In the genomic region with DNA sequence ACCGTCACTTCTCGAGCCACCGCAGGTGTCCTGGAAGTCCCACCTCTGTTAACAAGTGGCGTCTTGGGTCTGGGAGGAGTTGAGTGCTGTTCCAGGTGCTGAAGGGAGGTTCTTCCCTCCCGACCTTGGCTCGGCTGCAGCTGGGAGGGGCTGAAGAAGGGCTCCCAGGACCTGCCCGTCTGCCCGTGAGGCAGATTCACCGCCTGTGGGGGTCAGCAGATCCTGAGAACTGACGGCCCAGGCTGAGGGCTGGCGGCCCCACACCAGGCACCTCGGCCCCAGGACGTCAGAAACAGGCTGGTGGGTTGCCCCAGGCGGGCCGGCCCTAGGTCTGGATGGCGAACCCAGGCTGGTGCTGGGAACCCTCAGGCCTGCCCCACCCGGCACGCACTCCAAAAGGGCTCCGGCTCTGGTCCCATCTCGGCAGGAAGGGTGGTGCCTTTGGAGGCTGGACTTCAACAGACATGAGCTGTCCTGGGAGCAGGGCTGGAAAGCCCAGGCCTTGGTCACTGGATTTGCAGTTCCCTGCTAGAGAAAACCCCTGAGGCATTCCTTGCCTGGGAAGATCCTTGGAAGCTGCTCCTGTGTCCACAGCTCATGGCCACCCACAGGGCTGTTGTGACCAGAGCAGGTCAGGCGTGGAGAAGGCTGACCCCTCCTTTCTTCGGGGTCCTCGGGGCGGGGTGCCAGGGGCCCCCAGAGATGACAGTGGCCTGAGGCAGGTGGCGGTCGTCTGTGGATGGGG, we compare ENCODE assay signal across 1 cellular context.
TF ChIP-seq lines count a peak whose summit lies in the region.

No MANE protein-coding gene starts in this region.

TF ChIP-seq in WTC11, 78 proteins besides CTCF, POLR2A, EP300 and RAD21 (continued from another document):
- TF ChIP-seq STAT6 (CRISPR knock-in tag; conservative IDR thresholded peaks at IDR 0.05; ENCODE audit: low read depth) (no peak), GABPB1 (CRISPR knock-in tag; IDR thresholded peaks at IDR 0.05) (no peak), TEAD4 (CRISPR knock-in tag; IDR thresholded peaks at IDR 0.05) (no peak), HMGA2 (CRISPR knock-in tag; IDR thresholded peaks at IDR 0.05) (no peak), ETV6 (CRISPR knock-in tag; IDR thresholded peaks at IDR 0.05) (no peak), NFATC4 (CRISPR knock-in tag; IDR thresholded peaks at IDR 0.05) (no peak), FOXK1 (CRISPR knock-in tag; IDR thresholded peaks at IDR 0.05) (no peak), RELA (CRISPR knock-in tag; IDR thresholded peaks at IDR 0.05; ENCODE audit: borderline replicate concordance) (no peak), CBFB (CRISPR knock-in tag; IDR thresholded peaks at IDR 0.05; ENCODE audit: low read depth) (no peak)
- TF ChIP-seq, protein P1, sequence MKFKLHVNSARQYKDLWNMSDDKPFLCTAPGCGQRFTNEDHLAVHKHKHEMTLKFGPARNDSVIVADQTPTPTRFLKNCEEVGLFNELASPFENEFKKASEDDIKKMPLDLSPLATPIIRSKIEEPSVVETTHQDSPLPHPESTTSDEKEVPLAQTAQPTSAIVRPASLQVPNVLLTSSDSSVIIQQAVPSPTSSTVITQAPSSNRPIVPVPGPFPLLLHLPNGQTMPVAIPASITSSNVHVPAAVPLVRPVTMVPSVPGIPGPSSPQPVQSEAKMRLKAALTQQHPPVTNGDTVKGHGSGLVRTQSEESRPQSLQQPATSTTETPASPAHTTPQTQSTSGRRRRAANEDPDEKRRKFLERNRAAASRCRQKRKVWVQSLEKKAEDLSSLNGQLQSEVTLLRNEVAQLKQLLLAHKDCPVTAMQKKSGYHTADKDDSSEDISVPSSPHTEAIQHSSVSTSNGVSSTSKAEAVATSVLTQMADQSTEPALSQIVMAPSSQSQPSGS (CRISPR knock-in tag; IDR thresholded peaks at IDR 0.05; ENCODE audit: borderline replicate concordance, low read depth), result no peak
TF ChIP-seq in WTC11: peak in this region for 0.
